1 cellular context compared by ENCODE assay signal in genomic region chr16:66786551-66786950, GRCh38.
TF ChIP-seq lines count a peak whose summit lies in the region.

No MANE protein-coding gene starts in this region.

TF ChIP-seq in WTC11, 78 proteins besides CTCF, POLR2A, EP300 and RAD21 (continued from another document):
- TF ChIP-seq, protein P1, sequence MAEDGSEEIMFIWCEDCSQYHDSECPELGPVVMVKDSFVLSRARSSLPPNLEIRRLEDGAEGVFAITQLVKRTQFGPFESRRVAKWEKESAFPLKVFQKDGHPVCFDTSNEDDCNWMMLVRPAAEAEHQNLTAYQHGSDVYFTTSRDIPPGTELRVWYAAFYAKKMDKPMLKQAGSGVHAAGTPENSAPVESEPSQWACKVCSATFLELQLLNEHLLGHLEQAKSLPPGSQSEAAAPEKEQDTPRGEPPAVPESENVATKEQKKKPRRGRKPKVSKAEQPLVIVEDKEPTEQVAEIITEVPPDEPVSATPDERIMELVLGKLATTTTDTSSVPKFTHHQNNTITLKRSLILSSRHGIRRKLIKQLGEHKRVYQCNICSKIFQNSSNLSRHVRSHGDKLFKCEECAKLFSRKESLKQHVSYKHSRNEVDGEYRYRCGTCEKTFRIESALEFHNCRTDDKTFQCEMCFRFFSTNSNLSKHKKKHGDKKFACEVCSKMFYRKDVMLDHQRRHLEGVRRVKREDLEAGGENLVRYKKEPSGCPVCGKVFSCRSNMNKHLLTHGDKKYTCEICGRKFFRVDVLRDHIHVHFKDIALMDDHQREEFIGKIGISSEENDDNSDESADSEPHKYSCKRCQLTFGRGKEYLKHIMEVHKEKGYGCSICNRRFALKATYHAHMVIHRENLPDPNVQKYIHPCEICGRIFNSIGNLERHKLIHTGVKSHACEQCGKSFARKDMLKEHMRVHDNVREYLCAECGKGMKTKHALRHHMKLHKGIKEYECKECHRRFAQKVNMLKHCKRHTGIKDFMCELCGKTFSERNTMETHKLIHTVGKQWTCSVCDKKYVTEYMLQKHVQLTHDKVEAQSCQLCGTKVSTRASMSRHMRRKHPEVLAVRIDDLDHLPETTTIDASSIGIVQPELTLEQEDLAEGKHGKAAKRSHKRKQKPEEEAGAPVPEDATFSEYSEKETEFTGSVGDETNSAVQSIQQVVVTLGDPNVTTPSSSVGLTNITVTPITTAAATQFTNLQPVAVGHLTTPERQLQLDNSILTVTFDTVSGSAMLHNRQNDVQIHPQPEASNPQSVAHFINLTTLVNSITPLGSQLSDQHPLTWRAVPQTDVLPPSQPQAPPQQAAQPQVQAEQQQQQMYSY (CRISPR knock-in tag; IDR thresholded peaks at IDR 0.05): no peak
- TF ChIP-seq FOXP1 (CRISPR knock-in tag; IDR thresholded peaks at IDR 0.05; ENCODE audit: borderline replicate concordance): no peak
- TF ChIP-seq CREB1 (CRISPR knock-in tag; IDR thresholded peaks at IDR 0.05): no peak
- TF ChIP-seq NR3C1 (CRISPR knock-in tag; conservative IDR thresholded peaks at IDR 0.05; ENCODE audit: low read depth): no peak
- TF ChIP-seq FOXJ3 (CRISPR knock-in tag; IDR thresholded peaks at IDR 0.05; ENCODE audit: borderline replicate concordance): no peak
- no peak for TF ChIP-seq MLX (CRISPR knock-in tag; IDR thresholded peaks at IDR 0.05)
- no peak for TF ChIP-seq ETV6 (CRISPR knock-in tag; IDR thresholded peaks at IDR 0.05)
- TF ChIP-seq, protein P2, sequence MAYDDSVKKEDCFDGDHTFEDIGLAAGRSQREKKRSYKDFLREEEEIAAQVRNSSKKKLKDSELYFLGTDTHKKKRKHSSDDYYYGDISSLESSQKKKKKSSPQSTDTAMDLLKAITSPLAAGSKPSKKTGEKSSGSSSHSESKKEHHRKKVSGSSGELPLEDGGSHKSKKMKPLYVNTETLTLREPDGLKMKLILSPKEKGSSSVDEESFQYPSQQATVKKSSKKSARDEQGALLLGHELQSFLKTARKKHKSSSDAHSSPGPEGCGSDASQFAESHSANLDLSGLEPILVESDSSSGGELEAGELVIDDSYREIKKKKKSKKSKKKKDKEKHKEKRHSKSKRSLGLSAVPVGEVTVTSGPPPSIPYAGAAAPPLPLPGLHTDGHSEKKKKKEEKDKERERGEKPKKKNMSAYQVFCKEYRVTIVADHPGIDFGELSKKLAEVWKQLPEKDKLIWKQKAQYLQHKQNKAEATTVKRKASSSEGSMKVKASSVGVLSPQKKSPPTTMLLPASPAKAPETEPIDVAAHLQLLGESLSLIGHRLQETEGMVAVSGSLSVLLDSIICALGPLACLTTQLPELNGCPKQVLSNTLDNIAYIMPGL (CRISPR knock-in tag; IDR thresholded peaks at IDR 0.05): no peak
- TF ChIP-seq GTF2I (CRISPR knock-in tag; conservative IDR thresholded peaks at IDR 0.05): no peak
- TF ChIP-seq SMAD3 (CRISPR knock-in tag; IDR thresholded peaks at IDR 0.05; ENCODE audit: borderline replicate concordance): no peak
- TF ChIP-seq MXD4 (CRISPR knock-in tag; IDR thresholded peaks at IDR 0.05; ENCODE audit: borderline replicate concordance): no peak
- TF ChIP-seq ZNF671 (CRISPR knock-in tag; IDR thresholded peaks at IDR 0.05): no peak
TF ChIP-seq in WTC11: peak in this region for 0.
